In genomic region chr3:175656451-175656850, GRCh38 we compare ENCODE assay signal across 1 cellular context.
TF ChIP-seq lines count a peak whose summit lies in the region.

No MANE protein-coding gene starts in this region.

TF ChIP-seq in H1, 55 proteins besides CTCF, POLR2A, EP300 and RAD21 (continued from another document):
- TF ChIP-seq, protein P1, sequence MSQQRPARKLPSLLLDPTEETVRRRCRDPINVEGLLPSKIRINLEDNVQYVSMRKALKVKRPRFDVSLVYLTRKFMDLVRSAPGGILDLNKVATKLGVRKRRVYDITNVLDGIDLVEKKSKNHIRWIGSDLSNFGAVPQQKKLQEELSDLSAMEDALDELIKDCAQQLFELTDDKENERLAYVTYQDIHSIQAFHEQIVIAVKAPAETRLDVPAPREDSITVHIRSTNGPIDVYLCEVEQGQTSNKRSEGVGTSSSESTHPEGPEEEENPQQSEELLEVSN (IDR thresholded peaks at IDR 0.05) = no peak
- TF ChIP-seq JUN (IDR thresholded peaks at IDR 0.05; ENCODE audit: low read depth, low read length) (no peak), ATF2 (IDR thresholded peaks at IDR 0.05; ENCODE audit: low read length) (no peak)
TF ChIP-seq in H1: peak in this region for 0.
